Comparison of ENCODE assay signal across 2 cellular contexts in genomic region chr4:123749408-123749807, GRCh38.
TF ChIP-seq lines count a peak whose summit lies in the region.

No MANE protein-coding gene starts in this region.

TF ChIP-seq in IMR-90, 13 proteins besides CTCF, POLR2A, EP300 and RAD21:
- TF ChIP-seq CEBPB (IDR thresholded peaks at IDR 0.05; ENCODE audit: low read depth, low read length), result no peak
- no peak for TF ChIP-seq BHLHE40 (IDR thresholded peaks at IDR 0.05; ENCODE audit: low read depth, low read length)
- no peak for TF ChIP-seq MXI1 (IDR thresholded peaks at IDR 0.05; ENCODE audit: borderline replicate concordance, low read depth, low read length)
- TF ChIP-seq RCOR1 (IDR thresholded peaks at IDR 0.05; ENCODE audit: insufficient replicate concordance, low read length), result no peak
- no peak for TF ChIP-seq NFE2L2 (IDR thresholded peaks at IDR 0.05; ENCODE audit: low read depth, low read length)
- no peak for TF ChIP-seq RFX5 (IDR thresholded peaks at IDR 0.05; ENCODE audit: low read depth, low read length)
- TF ChIP-seq FOS (IDR thresholded peaks at IDR 0.05; ENCODE audit: low read depth, low read length), result no peak
- no peak for TF ChIP-seq USF2 (IDR thresholded peaks at IDR 0.05; ENCODE audit: low read depth, low read length)
- TF ChIP-seq ELK1 (IDR thresholded peaks at IDR 0.05; ENCODE audit: borderline replicate concordance, low read depth, low read length), result no peak
- no peak for TF ChIP-seq CHD1 (IDR thresholded peaks at IDR 0.05; ENCODE audit: low read depth, low read length)
- TF ChIP-seq MAZ (IDR thresholded peaks at IDR 0.05; ENCODE audit: borderline replicate concordance, low read depth, low read length), result no peak

TF ChIP-seq in H1, 55 proteins besides CTCF, POLR2A, EP300 and RAD21:
- TF ChIP-seq HDAC2 (IDR thresholded peaks at IDR 0.05; ENCODE audit: borderline replicate concordance in 1 of 2, low read depth in 2 of 2, low read length in 2 of 2) (no peak), RXRA (IDR thresholded peaks at IDR 0.05; ENCODE audit: insufficient read depth, low read depth, low read length) (no peak), NRF1 (IDR thresholded peaks at IDR 0.05; ENCODE audit: low read depth, low read length) (no peak)
